6 cellular contexts compared by ENCODE assay signal in genomic region chr19:58304748-58305064, GRCh38. TPM values are rescaled to one million over a fixed set of nuclear protein-coding genes. Genes with fewer than 3 reads are reported as not detected.
DNase-seq lines count a peak whose midpoint lies in the region; ATAC-seq and TF ChIP-seq lines count a peak whose summit lies in the region.

No MANE protein-coding gene starts in this region.

- peaks cover 40 to 57% of the 10 kb centered on the region in 2 experiments for H3K36me3 ChIP-seq in HEK293 (ENCODE audit: control insufficient read depth in 2 of 2, insufficient read depth in 1 of 2, low read length in 2 of 2)
- H3K36me3 ChIP-seq in body of pancreas (replicated peaks in 1 of 2; ENCODE audit: insufficient read depth in 1 of 2, low read depth in 2 of 2), result peaks cover 0 to 3% of the 10 kb centered on the region in 2 donors
- peaks cover 13% of the 10 kb centered on the region for H3K36me3 ChIP-seq in neural cell (ENCODE audit: insufficient read depth, low read length)

- peak overlapping the region; percentile 2 for H2AFZ ChIP-seq in neural cell (ENCODE audit: low read depth, low read length)

- no peak for TF ChIP-seq POLR2A in body of pancreas (IDR thresholded peaks at IDR 0.05)

- 11 to 14% methylated on average over 7 of the region's 7 CpGs for WGBS in body of pancreas, 2 donors

- H3K27ac ChIP-seq in HEK293 (ENCODE audit: extremely low read depth, low read depth, low read length) (0 out of 2 replicates have a peak overlapping the region, but pooled peaks have one; percentile 21), body of pancreas (peak overlapping the region; percentile 11 to 87 (median 70)), neural cell (ENCODE audit: low read length) (peak overlapping the region; percentile 64)

- TF ChIP-seq EP300 in neural cell (conservative IDR thresholded peaks at IDR 0.05; ENCODE audit: poor library complexity, severe bottlenecking), result no peak

- peak overlapping the region; percentile 30 for H3K9ac ChIP-seq in neural cell (ENCODE audit: low read length)

- H3F3A ChIP-seq in neural cell (ENCODE audit: insufficient read depth, low read length, poor library complexity, severe bottlenecking), result no peaks in the 10 kb centered on the region

- CTCF ChIA-PET in HEK293 (lab: Yijun Ruan, JAX), result no interaction called here

- DNase-seq in body of pancreas (no peak), inferior parietal cortex (ENCODE audit: extremely low spot score) (no peak), NOMO-1 treated with dmso at 0.1 percent for 144 hours (lab: John Stamatoyannopoulos, UW; ENCODE audit: unreplicated experiment) (no peak)

- H3K79me2 ChIP-seq in neural cell (replicated peaks; ENCODE audit: insufficient read depth, low read length), result peaks cover 45% of the 10 kb centered on the region

- H3K4me1 ChIP-seq in HEK293 (ENCODE audit: control insufficient read depth, insufficient read depth, low read length), result no peaks in the 10 kb centered on the region
- H3K4me1 ChIP-seq in body of pancreas, result peaks cover 25% of the 10 kb centered on the region

- H3K4me3 ChIP-seq in HEK293 (ENCODE audit: low read depth, low read length), result peak overlapping the region; percentile 96
- no peak overlapping the region for H3K4me3 ChIP-seq in body of pancreas
- peak overlapping the region; percentile 80 for H3K4me3 ChIP-seq in neural cell (ENCODE audit: low read length)

- H3K27me3 ChIP-seq in body of pancreas, result no peaks in the 10 kb centered on the region
- H3K27me3 ChIP-seq in neural cell (ENCODE audit: insufficient read depth, low read depth, low read length), result no peaks in the 10 kb centered on the region

- intact Hi-C loops in body of pancreas (cut with DNase I), result no loop called here

- TF ChIP-seq RAD21 in neural cell (conservative IDR thresholded peaks at IDR 0.05), result no peak

- TF ChIP-seq CTCF in HEK293 (tag by site-specific recombination; IDR thresholded peaks at IDR 0.05), result no peak
- no peak for TF ChIP-seq CTCF in body of pancreas (IDR thresholded peaks at IDR 0.05)
- TF ChIP-seq CTCF in neural cell (IDR thresholded peaks at IDR 0.05; ENCODE audit: poor library complexity, severe bottlenecking), result no peak

- no peaks in the 10 kb centered on the region for H4K20me1 ChIP-seq in neural cell (ENCODE audit: insufficient read depth)

- no peaks in the 10 kb centered on the region for H3K9me2 ChIP-seq in neural cell (ENCODE audit: insufficient read depth, low read length)

- ATAC-seq in body of pancreas, result peak; percentile 10
- ATAC-seq in GM18861 (IDR thresholded peaks at IDR 0.05; ENCODE audit: unreplicated experiment), result no peak

- POLR2A ChIA-PET in HEK293 (lab: Yijun Ruan, JAX), result interaction anchor here (0.6 to 2.3 kb wide), 13 partner anchors 8 to 215 kb away, joined by 3 to 11 read pairs (median 4); partner anchors contain the start of genes ZBTB45, ZNF497, ZNF584 and ZNF8

- H3K9me3 ChIP-seq in HEK293 (ENCODE audit: control insufficient read depth, insufficient read depth, low read depth, low read length), result no peaks in the 10 kb centered on the region
- no peaks in the 10 kb centered on the region for H3K9me3 ChIP-seq in body of pancreas
- H3K9me3 ChIP-seq in neural cell (ENCODE audit: low read length), result no peaks in the 10 kb centered on the region

- peak overlapping the region; percentile 48 for H3K4me2 ChIP-seq in neural cell (ENCODE audit: low read length)

TF ChIP-seq in HEK293, 187 proteins besides CTCF, POLR2A, EP300 and RAD21:
- TF ChIP-seq MZF1 (tag by site-specific recombination; IDR thresholded peaks at IDR 0.05; ENCODE audit: borderline replicate concordance) (0 out of 2 replicates have a peak, but pooled peaks have one; percentile 21), PATZ1 (tag by site-specific recombination; IDR thresholded peaks at IDR 0.05) (no peak), ZNF24 (tag by site-specific recombination; IDR thresholded peaks at IDR 0.05) (no peak), ZNF660 (tag by site-specific recombination; IDR thresholded peaks at IDR 0.05) (peak; percentile 71), ZNF792 (tag by site-specific recombination; IDR thresholded peaks at IDR 0.05) (no peak), ZNF677 (tag by site-specific recombination; IDR thresholded peaks at IDR 0.05) (0 out of 2 replicates have a peak, but pooled peaks have one; percentile 68)

TF ChIP-seq in neural cell, 6 proteins besides CTCF, POLR2A, EP300 and RAD21:
- no peak for TF ChIP-seq EZH2 (IDR thresholded peaks at IDR 0.05; ENCODE audit: borderline replicate concordance, insufficient read depth, low read length, poor library complexity, severe bottlenecking)
- no peak for TF ChIP-seq MXI1 (conservative IDR thresholded peaks at IDR 0.05; ENCODE audit: poor library complexity, severe bottlenecking)
- no peak for TF ChIP-seq TAF1 (IDR thresholded peaks at IDR 0.05; ENCODE audit: low read depth)
- no peak for TF ChIP-seq REST (IDR thresholded peaks at IDR 0.05; ENCODE audit: borderline replicate concordance)
- TF ChIP-seq SMC3 (conservative IDR thresholded peaks at IDR 0.05; ENCODE audit: poor library complexity), result no peak
- TF ChIP-seq POLR2AphosphoS5 (IDR thresholded peaks at IDR 0.05), result no peak

RNA-seq across cellular contexts. Expression of gene ERVK3-1, which starts 0.5 kb away (rescaled TPM):
- total RNA-seq in body of pancreas, result 10 to 100 TPM; 39.6 to 54.2 TPM
- polyA plus RNA-seq in neural cell, result 137 and 141 TPM in 2 replicates
- 101 and 103 TPM in 2 replicates for polyA minus RNA-seq in neural cell

RNA-seq across cellular contexts. Expression of gene ZSCAN22, which starts 22.1 kb away (rescaled TPM):
- total RNA-seq in body of pancreas, result 1 to 10 TPM in 1 of 2 donors, under 1 TPM in 1; 0.99 to 3.1 TPM
- polyA plus RNA-seq in neural cell, result 1.6 and 2.2 TPM in 2 replicates
- polyA minus RNA-seq in neural cell, result 5.8 and 6.0 TPM in 2 replicates

RNA-seq across cellular contexts. Expression of gene ZNF8, which starts 26.0 kb away (rescaled TPM):
- 1 to 10 TPM; 3.6 to 4.6 TPM for total RNA-seq in body of pancreas
- 5.5 and 6.4 TPM in 2 replicates for polyA plus RNA-seq in neural cell
- 26.8 and 29.9 TPM in 2 replicates for polyA minus RNA-seq in neural cell

RNA-seq across cellular contexts. Expression of gene A1BG, which starts 48.6 kb away (rescaled TPM):
- 10 to 100 TPM in 1 of 2 donors, 1 to 10 TPM in 1; 6.2 to 11.5 TPM for total RNA-seq in body of pancreas
- polyA plus RNA-seq in neural cell, result 35.4 and 40.0 TPM in 2 replicates
- polyA minus RNA-seq in neural cell, result 2.1 and 5.1 TPM in 2 replicates

RNA-seq across cellular contexts. Expression of gene ZNF497, which starts 57.8 kb away (rescaled TPM):
- 1 to 10 TPM; 4.6 to 4.7 TPM for total RNA-seq in body of pancreas
- polyA plus RNA-seq in neural cell, result 13.7 and 18.4 TPM in 2 replicates
- polyA minus RNA-seq in neural cell, result 18.8 and 19.7 TPM in 2 replicates

Comparison
In these comparisons a context has a peak if more than half of its experiments do, and no peak if none do; other contexts are left out.
1. H3K4me3 ChIP-seq: peak in HEK293 (single experiment) and neural cell (single experiment); none in body of pancreas (0 of 2).
2. Peak in every context shown above with its lines, with median percentiles within 50 percentile points of each other: H3K27ac ChIP-seq.